Comparison of ENCODE assay signal across 8 cellular contexts in genomic region chr1:63593887-63594617, GRCh38. TPM values are rescaled to one million over a fixed set of nuclear protein-coding genes. Genes with fewer than 3 reads are reported as not detected.
DNase-seq lines count a peak whose midpoint lies in the region; ATAC-seq and TF ChIP-seq lines count a peak whose summit lies in the region.

No MANE protein-coding gene starts in this region.

- H3K27ac Mint-ChIP-seq in effector memory CD8-positive, alpha-beta T cell, result peak overlapping the region; percentile 96
- peak overlapping the region; percentile 72 for H3K27ac Mint-ChIP-seq in mesothelial cell of epicardium

- peak overlapping the region; percentile 97 to 99 for H3K4me3 Mint-ChIP-seq in effector memory CD8-positive, alpha-beta T cell
- H3K4me3 Mint-ChIP-seq in mesothelial cell of epicardium, result peak overlapping the region; percentile 94

- TF ChIP-seq CTCF in mesothelial cell of epicardium (IDR thresholded peaks at IDR 0.05; ENCODE audit: unreplicated experiment), result no peak

- peaks cover 11 to 36% of the 10 kb centered on the region in 2 donors for H3K4me1 Mint-ChIP-seq in effector memory CD8-positive, alpha-beta T cell (ENCODE audit: low read depth in 2 of 2)
- H3K4me1 Mint-ChIP-seq in mesothelial cell of epicardium, result peaks cover 4% of the 10 kb centered on the region

- peak; percentile 79 for DNase-seq in SIG-M5 treated with dmso at 0.1 percent for 504 hours (lab: John Stamatoyannopoulos, UW; ENCODE audit: unreplicated experiment)
- DNase-seq in SIG-M5 (lab: John Stamatoyannopoulos, UW), result no peak
- peak; percentile 67 for DNase-seq in NCI-H345 (lab: John Stamatoyannopoulos, UW)
- peak; percentile 33 to 51 for DNase-seq in activated CD8-positive, alpha-beta memory T cell treated with anti-CD3 and anti-CD28 coated beads for 1 hour (ENCODE audit: extremely low read depth in 1 of 2, low read depth in 1 of 2)
- peak; percentile 59 to 68 (median 64) for DNase-seq in effector memory CD8-positive, alpha-beta T cell
- peak in 1 of 2 experiments; percentile 54 for DNase-seq in mesothelial cell of epicardium (ENCODE audit: low spot score in 2 of 2, unreplicated experiment in 2 of 2)
- peak; percentile 56 to 61 for DNase-seq in stimulated activated CD8-positive, alpha-beta memory T cell treated with anti-CD3 and anti-CD28 coated beads, Interleukin-2, amount 100 ng/mL, for 48 hours (ENCODE audit: low read depth in 2 of 2)

- no peaks in the 10 kb centered on the region for H3K27me3 Mint-ChIP-seq in effector memory CD8-positive, alpha-beta T cell
- no peaks in the 10 kb centered on the region for H3K27me3 Mint-ChIP-seq in mesothelial cell of epicardium (ENCODE audit: low read depth)

- no peaks in the 10 kb centered on the region for H3K9me3 Mint-ChIP-seq in effector memory CD8-positive, alpha-beta T cell
- H3K9me3 Mint-ChIP-seq in mesothelial cell of epicardium, result no peaks in the 10 kb centered on the region

- peak; percentile 19 for ATAC-seq in HG03060 (IDR thresholded peaks at IDR 0.05; ENCODE audit: low read depth, unreplicated experiment)
- peak; percentile 60 for ATAC-seq in effector memory CD8-positive, alpha-beta T cell (replicated peaks)

- peaks cover 18% of the 10 kb centered on the region for H3K36me3 Mint-ChIP-seq in effector memory CD8-positive, alpha-beta T cell (ENCODE audit: insufficient read depth)
- H3K36me3 Mint-ChIP-seq in mesothelial cell of epicardium, result peaks cover 2% of the 10 kb centered on the region

RNA-seq across cellular contexts. Expression of gene PGM1, which starts 0.8 kb away (rescaled TPM):
- 43.8 to 46.8 TPM (median 46.0 TPM) in 3 replicates for total RNA-seq in mesothelial cell of epicardium
